ENCODE assay signal across 29 cellular contexts in the genomic region with DNA sequence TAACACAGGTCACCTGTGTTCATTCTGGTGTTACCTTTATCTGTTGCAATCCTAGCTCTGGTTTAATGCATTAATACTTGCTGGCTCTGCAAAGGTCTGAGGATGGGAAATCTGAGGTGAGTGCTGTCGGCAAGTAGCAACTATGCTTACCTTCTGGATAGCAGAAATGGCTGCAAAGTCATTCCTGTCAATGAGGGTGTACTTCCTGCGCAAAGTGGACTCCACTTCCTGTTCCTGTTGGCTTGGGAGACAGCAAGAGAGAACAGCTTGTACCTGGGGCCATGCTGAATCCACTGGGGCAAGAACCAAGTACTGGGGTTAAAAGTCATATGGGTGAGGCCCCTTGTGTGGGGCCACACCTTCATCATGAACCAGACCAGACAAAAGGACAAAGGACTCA.
"Had no signal": no experiment of that assay in that cellular context is flagged by ENCODE, and none has a peak within 500 bp of the region (broad histone marks: within the 10 kb centered on the region; RNA-seq: fewer than 3 reads in every experiment).

No MANE protein-coding gene starts in this region.

- H3K27me3 ChIP-seq: brain microvascular endothelial cell, esophagus muscularis mucosa, gastroesophageal sphincter had no signal

- H3K36me3 Mint-ChIP-seq: activated CD4-positive, alpha-beta memory T cell treated with anti-CD3 and anti-CD28 coated beads for 36 hours; activated CD8-positive, alpha-beta memory T cell treated with anti-CD3 and anti-CD28 coated beads, Interleukin-2, amount 10 ng/mL, durations not matched to agents 7 days and 5 days; activated naive CD8-positive, alpha-beta T cell had no signal

- H3K4me1 Mint-ChIP-seq: activated CD4-positive, alpha-beta T cell treated with anti-CD3 and anti-CD28 coated beads for 36 hours; activated CD4-positive, alpha-beta T cell treated with anti-CD3 and anti-CD28 coated beads, Interleukin-2, amount 10 ng/mL, durations not matched to agents 24 days and 14 days; central memory CD8-positive, alpha-beta T cell had no signal

- H3K4me3 Mint-ChIP-seq: activated CD4-positive, alpha-beta memory T cell treated with anti-CD3 and anti-CD28 coated beads for 36 hours; activated CD4-positive, alpha-beta T cell treated with anti-CD3 and anti-CD28 coated beads for 36 hours; activated CD4-positive, alpha-beta T cell treated with anti-CD3 and anti-CD28 coated beads, Interleukin-2, amount 10 ng/mL, durations not matched to agents 24 days and 14 days; activated CD8-positive, alpha-beta memory T cell treated with anti-CD3 and anti-CD28 coated beads, Interleukin-2, amount 10 ng/mL, durations not matched to agents 7 days and 5 days; activated CD8-positive, alpha-beta T cell treated with anti-CD3 and anti-CD28 coated beads, Interleukin-2, amount 10 ng/mL, durations not matched to agents 7 days and 5 days; activated naive CD8-positive, alpha-beta T cell; activated T-helper 1 cell treated with anti-CD3 and anti-CD28 coated beads, Interleukin-12 subunit alpha, Interleukin-12 subunit beta, Interleukin-2, Interleukin-4 antibody, amounts not matched to agents 30 ng/mL and 10 ng/mL and 1 ng/mL, durations not matched to agents 14 hours and 24 hours and 36 hours; central memory CD8-positive, alpha-beta T cell; effector memory CD8-positive, alpha-beta T cell had no signal

- H3K9me3 ChIP-seq: esophagus muscularis mucosa, gastroesophageal sphincter had no signal

- H3K36me3 ChIP-seq: brain microvascular endothelial cell, gastroesophageal sphincter had no signal

- H3K9me3 Mint-ChIP-seq: activated CD4-positive, alpha-beta memory T cell treated with anti-CD3 and anti-CD28 coated beads for 36 hours; activated CD4-positive, alpha-beta T cell treated with anti-CD3 and anti-CD28 coated beads, Interleukin-2, amount 10 ng/mL, durations not matched to agents 24 days and 14 days; activated T-helper 1 cell treated with anti-CD3 and anti-CD28 coated beads, Interleukin-12 subunit alpha, Interleukin-12 subunit beta, Interleukin-2, Interleukin-4 antibody, amounts not matched to agents 30 ng/mL and 10 ng/mL and 1 ng/mL, durations not matched to agents 14 hours and 24 hours and 36 hours; activated T-helper 2 cell treated with anti-CD3 and anti-CD28 coated beads, Interferon-gamma antibody, Interleukin-2, Interleukin-4, amounts not matched to agents 10 μg/mL and 5 μg/mL and 100 μg/mL, durations not matched to agents 14 hours and 24 hours and 36 hours; central memory CD8-positive, alpha-beta T cell; effector memory CD8-positive, alpha-beta T cell had no signal

- H3K27ac ChIP-seq: brain microvascular endothelial cell, esophagus muscularis mucosa, gastroesophageal sphincter had no signal

- DNase-seq: activated CD4-positive, alpha-beta memory T cell treated with anti-CD3 and anti-CD28 coated beads for 36 hours; activated CD4-positive, alpha-beta T cell treated with anti-CD3 and anti-CD28 coated beads for 36 hours; activated CD4-positive, alpha-beta T cell treated with anti-CD3 and anti-CD28 coated beads, Interleukin-2, amount 10 ng/mL, durations not matched to agents 24 days and 14 days; activated CD4-positive, CD25-positive, alpha-beta regulatory T cell; activated CD4-positive, CD25-positive, alpha-beta regulatory T cell treated with anti-CD3 and anti-CD28 coated beads, Interleukin-2, amount 50 U/mL, for 72 hours; activated CD8-positive, alpha-beta memory T cell treated with anti-CD3 and anti-CD28 coated beads, Interleukin-2, amount 10 ng/mL, durations not matched to agents 7 days and 5 days; activated CD8-positive, alpha-beta memory T cell treated with anti-CD3 and anti-CD28 coated beads, Interleukin-2, amount 50 U/mL, for 4 hours; activated CD8-positive, alpha-beta T cell treated with anti-CD3 and anti-CD28 coated beads, Interleukin-2, amount 10 ng/mL, durations not matched to agents 7 days and 5 days; activated gamma-delta T cell treated with Interleukin-2 at 50 U/mL for 16 hours; activated naive CD4-positive, alpha-beta T cell treated with anti-CD3 and anti-CD28 coated beads, Interleukin-2, amount 50 U/mL, for 16 hours; activated naive CD4-positive, alpha-beta T cell treated with Interleukin-2 at 50 U/mL for 16 hours; activated T-cell treated with anti-CD3 and anti-CD28 coated beads, Interleukin-2, amount 50 U/mL, for 1 hour; activated T-cell treated with anti-CD3 and anti-CD28 coated beads, Interleukin-2, amount 50 U/mL, for 48 hours; amniotic stem cell; anterior cingulate cortex; brain microvascular endothelial cell; cortex of kidney; dermis blood vessel endothelial cell; effector CD4-positive, alpha-beta T cell; effector memory CD8-positive, alpha-beta T cell; erythroblast; foreskin melanocyte; head of caudate nucleus had no signal

- H3K27me3 Mint-ChIP-seq: activated CD4-positive, alpha-beta memory T cell treated with anti-CD3 and anti-CD28 coated beads for 36 hours; activated CD4-positive, alpha-beta T cell treated with anti-CD3 and anti-CD28 coated beads for 36 hours; activated CD8-positive, alpha-beta memory T cell treated with anti-CD3 and anti-CD28 coated beads, Interleukin-2, amount 10 ng/mL, durations not matched to agents 7 days and 5 days; activated naive CD8-positive, alpha-beta T cell; central memory CD8-positive, alpha-beta T cell; effector memory CD8-positive, alpha-beta T cell had no signal

- H3K4me3 ChIP-seq: esophagus muscularis mucosa, gastroesophageal sphincter had no signal

- ATAC-seq: activated CD4-positive, alpha-beta T cell treated with anti-CD3 and anti-CD28 coated beads for 36 hours; activated CD8-positive, alpha-beta memory T cell treated with anti-CD3 and anti-CD28 coated beads, Interleukin-2, amount 10 ng/mL, durations not matched to agents 7 days and 5 days; activated CD8-positive, alpha-beta T cell treated with anti-CD3 and anti-CD28 coated beads, Interleukin-2, amount 10 ng/mL, durations not matched to agents 7 days and 5 days; effector memory CD8-positive, alpha-beta T cell; gastroesophageal sphincter had no signal

- H3K4me1 ChIP-seq: esophagus muscularis mucosa, gastroesophageal sphincter had no signal

- H3K27ac Mint-ChIP-seq: activated CD4-positive, alpha-beta memory T cell treated with anti-CD3 and anti-CD28 coated beads for 36 hours; activated CD4-positive, alpha-beta T cell treated with anti-CD3 and anti-CD28 coated beads for 36 hours; activated CD4-positive, alpha-beta T cell treated with anti-CD3 and anti-CD28 coated beads, Interleukin-2, amount 10 ng/mL, durations not matched to agents 24 days and 14 days; activated CD8-positive, alpha-beta memory T cell treated with anti-CD3 and anti-CD28 coated beads, Interleukin-2, amount 10 ng/mL, durations not matched to agents 7 days and 5 days; activated CD8-positive, alpha-beta T cell treated with anti-CD3 and anti-CD28 coated beads, Interleukin-2, amount 10 ng/mL, durations not matched to agents 7 days and 5 days; activated naive CD8-positive, alpha-beta T cell; activated T-helper 1 cell treated with anti-CD3 and anti-CD28 coated beads, Interleukin-12 subunit alpha, Interleukin-12 subunit beta, Interleukin-2, Interleukin-4 antibody, amounts not matched to agents 30 ng/mL and 10 ng/mL and 1 ng/mL, durations not matched to agents 14 hours and 24 hours and 36 hours; activated T-helper 2 cell treated with anti-CD3 and anti-CD28 coated beads, Interferon-gamma antibody, Interleukin-2, Interleukin-4, amounts not matched to agents 10 μg/mL and 5 μg/mL and 100 μg/mL, durations not matched to agents 14 hours and 24 hours and 36 hours; effector memory CD8-positive, alpha-beta T cell had no signal
